ENCODE assay signal across 10 cellular contexts in genomic region chr3:42557849-42558248, GRCh38. TPM values are rescaled to one million over a fixed set of nuclear protein-coding genes. Genes with fewer than 3 reads are reported as not detected.
DNase-seq lines count a peak whose midpoint lies in the region; ATAC-seq and TF ChIP-seq lines count a peak whose summit lies in the region.
"Had no signal": no experiment of that assay in that cellular context is flagged by ENCODE, and none has a peak within 500 bp of the region (broad histone marks: within the 10 kb centered on the region; RNA-seq: fewer than 3 reads in every experiment).

No MANE protein-coding gene starts in this region.

- no peaks in the 10 kb centered on the region for H3K9me2 ChIP-seq in Loucy (replicated peaks; ENCODE audit: low read depth, low read length)

- intact Hi-C loops in activated naive CD4-positive, alpha-beta T cell treated with anti-CD3 and anti-CD28 coated beads for 36 hours (cut with micrococcal nuclease), result no loop called here
- intact Hi-C loops in activated CD4-positive, alpha-beta memory T cell treated with anti-CD3 and anti-CD28 coated beads for 36 hours (cut with micrococcal nuclease), result loop anchor here (2.0 to 5.0 kb wide), 3 partner anchors 43 to 477 kb away; partner anchors contain the start of gene NKTR

- CTCF ChIA-PET in activated naive CD4-positive, alpha-beta T cell treated with anti-CD3 and anti-CD28 coated beads for 36 hours (lab: Charles Lee), result interaction anchor here (0.7 kb wide), 1 partner anchor 92 kb away, joined by 3 read pairs; no protein-coding TSS in a partner anchor
- CTCF ChIA-PET in activated CD4-positive, alpha-beta memory T cell treated with anti-CD3 and anti-CD28 coated beads for 36 hours (lab: Charles Lee), result interaction anchor here (1.3 kb wide), 1 partner anchor 56 kb away, joined by 4 read pairs; the partner anchor contains the start of gene VIPR1

- no peaks in the 10 kb centered on the region for H3K79me2 ChIP-seq in Loucy (ENCODE audit: insufficient read depth, low read length)

- H3K27me3 Mint-ChIP-seq in activated naive CD4-positive, alpha-beta T cell treated with anti-CD3 and anti-CD28 coated beads for 36 hours (ENCODE audit: low read depth), result no peaks in the 10 kb centered on the region
- H3K27me3 Mint-ChIP-seq in activated CD4-positive, alpha-beta memory T cell treated with anti-CD3 and anti-CD28 coated beads for 36 hours, result no peaks in the 10 kb centered on the region
- no peaks in the 10 kb centered on the region for H3K27me3 Mint-ChIP-seq in naive thymus-derived CD8-positive, alpha-beta T cell

- no peak overlapping the region for H3K9ac ChIP-seq in Loucy (ENCODE audit: low read depth, low read length, poor library complexity, severe bottlenecking)

- no peak overlapping the region for H3K4me2 ChIP-seq in Loucy (ENCODE audit: low read depth, low read length, poor library complexity, severe bottlenecking)

- peaks cover 26% of the 10 kb centered on the region for H3K4me1 ChIP-seq in Loucy (ENCODE audit: insufficient read depth, low read length, poor library complexity, severe bottlenecking)

- peaks cover 35% of the 10 kb centered on the region for H3K4me1 Mint-ChIP-seq in activated naive CD4-positive, alpha-beta T cell treated with anti-CD3 and anti-CD28 coated beads for 36 hours (ENCODE audit: low read depth)
- peaks cover 45% of the 10 kb centered on the region for H3K4me1 Mint-ChIP-seq in activated CD4-positive, alpha-beta memory T cell treated with anti-CD3 and anti-CD28 coated beads for 36 hours (ENCODE audit: low read depth)
- H3K4me1 Mint-ChIP-seq in naive thymus-derived CD8-positive, alpha-beta T cell, result peaks cover 11 to 27% (median 27%) of the 10 kb centered on the region in 4 donors

- no peak for ATAC-seq in activated naive CD4-positive, alpha-beta T cell treated with anti-CD3 and anti-CD28 coated beads, Interleukin-2, amount 50 U/mL, for 72 hours
- peak in 1 of 2 donors; percentile 50 for ATAC-seq in naive thymus-derived CD8-positive, alpha-beta T cell
- no peak for ATAC-seq in GM18867 (IDR thresholded peaks at IDR 0.05; ENCODE audit: unreplicated experiment)
- ATAC-seq: stimulated activated effector memory CD8-positive, alpha-beta T cell treated with anti-CD3 and anti-CD28 coated beads, Interleukin-12 subunit alpha, Interleukin-12 subunit beta, amount 100 ng/mL, for 72 hours had no signal

- POLR2A ChIA-PET in activated CD4-positive, alpha-beta memory T cell treated with anti-CD3 and anti-CD28 coated beads for 36 hours (lab: Charles Lee), result interaction anchor here (0.6 kb wide), 1 partner anchor 12 kb away, joined by 5 read pairs; no protein-coding TSS in a partner anchor
- POLR2A ChIA-PET in naive thymus-derived CD8-positive, alpha-beta T cell (lab: Charles Lee), result interaction anchor here (1.0 kb wide), 1 partner anchor 56 kb away, joined by 6 read pairs; the partner anchor contains the start of gene VIPR1

- TF ChIP-seq CTCF in Loucy (conservative IDR thresholded peaks at IDR 0.05; ENCODE audit: low read length), result peak; percentile 80
- no peak for TF ChIP-seq CTCF in GM10266 (IDR thresholded peaks at IDR 0.05; ENCODE audit: control insufficient read depth, insufficient read depth, low read depth, missing control alignments)

- H3K4me3 ChIP-seq in Loucy (ENCODE audit: low read length, poor library complexity, severe bottlenecking), result no peak overlapping the region

- no peaks in the 10 kb centered on the region for H3K9me3 Mint-ChIP-seq in activated naive CD4-positive, alpha-beta T cell treated with anti-CD3 and anti-CD28 coated beads for 36 hours
- H3K9me3 Mint-ChIP-seq in activated naive CD4-positive, alpha-beta T cell treated with anti-CD3 and anti-CD28 coated beads, Interleukin-2, amount 50 U/mL, for 72 hours, result no peaks in the 10 kb centered on the region
- H3K9me3 Mint-ChIP-seq in activated CD4-positive, alpha-beta memory T cell treated with anti-CD3 and anti-CD28 coated beads for 36 hours, result no peaks in the 10 kb centered on the region
- no peaks in the 10 kb centered on the region for H3K9me3 Mint-ChIP-seq in naive thymus-derived CD8-positive, alpha-beta T cell
- H3K9me3 Mint-ChIP-seq: stimulated activated effector memory CD8-positive, alpha-beta T cell treated with anti-CD3 and anti-CD28 coated beads, Interleukin-12 subunit alpha, Interleukin-12 subunit beta, amount 100 ng/mL, for 72 hours had no signal

- no peak overlapping the region for H3K27ac Mint-ChIP-seq in activated naive CD4-positive, alpha-beta T cell treated with anti-CD3 and anti-CD28 coated beads for 36 hours
- no peak overlapping the region for H3K27ac Mint-ChIP-seq in activated naive CD4-positive, alpha-beta T cell treated with anti-CD3 and anti-CD28 coated beads, Interleukin-2, amount 50 U/mL, for 72 hours
- no peak overlapping the region for H3K27ac Mint-ChIP-seq in activated CD4-positive, alpha-beta memory T cell treated with anti-CD3 and anti-CD28 coated beads for 36 hours
- H3K27ac Mint-ChIP-seq in naive thymus-derived CD8-positive, alpha-beta T cell, result peak overlapping the region; percentile 12 to 94 (median 54)

- H3K4me3 Mint-ChIP-seq in activated naive CD4-positive, alpha-beta T cell treated with anti-CD3 and anti-CD28 coated beads for 36 hours, result no peak overlapping the region
- no peak overlapping the region for H3K4me3 Mint-ChIP-seq in activated CD4-positive, alpha-beta memory T cell treated with anti-CD3 and anti-CD28 coated beads for 36 hours
- peak overlapping the region in 1 of 10 donors; percentile 14 for H3K4me3 Mint-ChIP-seq in naive thymus-derived CD8-positive, alpha-beta T cell
- H3K4me3 Mint-ChIP-seq: stimulated activated effector memory CD8-positive, alpha-beta T cell treated with anti-CD3 and anti-CD28 coated beads, Interleukin-12 subunit alpha, Interleukin-12 subunit beta, amount 100 ng/mL, for 72 hours had no signal

- H3K36me3 ChIP-seq in Loucy (ENCODE audit: insufficient read depth, low read length), result peaks cover 51% of the 10 kb centered on the region; the same call in 1 of the 2 replicates

- H3K36me3 Mint-ChIP-seq in activated naive CD4-positive, alpha-beta T cell treated with anti-CD3 and anti-CD28 coated beads for 36 hours (ENCODE audit: low read depth), result peaks cover 33% of the 10 kb centered on the region
- peaks cover 6 to 43% of the 10 kb centered on the region in 2 donors for H3K36me3 Mint-ChIP-seq in activated naive CD4-positive, alpha-beta T cell treated with anti-CD3 and anti-CD28 coated beads, Interleukin-2, amount 50 U/mL, for 72 hours
- peaks cover 47% of the 10 kb centered on the region for H3K36me3 Mint-ChIP-seq in activated CD4-positive, alpha-beta memory T cell treated with anti-CD3 and anti-CD28 coated beads for 36 hours
- H3K36me3 Mint-ChIP-seq in naive thymus-derived CD8-positive, alpha-beta T cell, result peaks cover 5 to 76% (median 32%) of the 10 kb centered on the region in 3 donors

- no peaks in the 10 kb centered on the region for H3F3A ChIP-seq in Loucy (ENCODE audit: low read depth)

- no peak overlapping the region for H2AFZ ChIP-seq in Loucy (ENCODE audit: low read length)

- no peaks in the 10 kb centered on the region for H3K9me3 ChIP-seq in Loucy (ENCODE audit: insufficient read depth, low read depth, low read length)

- no peaks in the 10 kb centered on the region for H4K20me1 ChIP-seq in Loucy (ENCODE audit: insufficient read depth, low read length, poor library complexity, severe bottlenecking)

- no peaks in the 10 kb centered on the region for H3K27me3 ChIP-seq in Loucy (ENCODE audit: insufficient read depth, low read length, poor library complexity, severe bottlenecking)

- peak; percentile 29 for DNase-seq in activated naive CD4-positive, alpha-beta T cell treated with anti-CD3 and anti-CD28 coated beads for 36 hours
- DNase-seq in activated naive CD4-positive, alpha-beta T cell treated with anti-CD3 and anti-CD28 coated beads, Interleukin-2, amount 50 U/mL, for 72 hours (ENCODE audit: low spot score in 2 of 2), result no peak
- DNase-seq in activated CD4-positive, alpha-beta memory T cell treated with anti-CD3 and anti-CD28 coated beads for 36 hours, result peak; percentile 27
- peak in 6 of 10 donors; percentile 9 to 76 (median 45) for DNase-seq in naive thymus-derived CD8-positive, alpha-beta T cell
- no peak for DNase-seq in germinal center (ENCODE audit: low spot score)
- DNase-seq in GM10266 (ENCODE audit: extremely low spot score), result no peak

RNA-seq across cellular contexts. Expression of gene SEC22C, which starts 23.9 kb away (rescaled TPM):
- 10 to 100 TPM; 41.2 to 45.9 TPM for total RNA-seq in activated naive CD4-positive, alpha-beta T cell treated with anti-CD3 and anti-CD28 coated beads for 36 hours
- total RNA-seq in activated naive CD4-positive, alpha-beta T cell treated with anti-CD3 and anti-CD28 coated beads, Interleukin-2, amount 50 U/mL, for 72 hours, result 10 to 100 TPM; 37.6 to 42.3 TPM
- total RNA-seq in activated CD4-positive, alpha-beta memory T cell treated with anti-CD3 and anti-CD28 coated beads for 36 hours, result 10 to 100 TPM; 47.0 to 49.2 TPM
- total RNA-seq in naive thymus-derived CD8-positive, alpha-beta T cell, result 10 to 100 TPM; 40.6 to 47.6 TPM
- polyA plus RNA-seq in naive thymus-derived CD8-positive, alpha-beta T cell, result 10 to 100 TPM; 33.9 to 39.3 (median 38.2) TPM

RNA-seq across cellular contexts. Expression of gene SS18L2, which starts 32.8 kb away (rescaled TPM):
- total RNA-seq in activated naive CD4-positive, alpha-beta T cell treated with anti-CD3 and anti-CD28 coated beads for 36 hours, result 10 to 100 TPM; 38.8 to 39.1 TPM
- 10 to 100 TPM; 47.7 to 58.3 TPM for total RNA-seq in activated naive CD4-positive, alpha-beta T cell treated with anti-CD3 and anti-CD28 coated beads, Interleukin-2, amount 50 U/mL, for 72 hours
- total RNA-seq in activated CD4-positive, alpha-beta memory T cell treated with anti-CD3 and anti-CD28 coated beads for 36 hours, result 10 to 100 TPM; 58.0 to 59.3 TPM
- total RNA-seq in naive thymus-derived CD8-positive, alpha-beta T cell, result 10 to 100 TPM; 39.8 to 43.9 TPM
- 100 to 1,000 TPM; 129 to 136 (median 136) TPM for polyA plus RNA-seq in naive thymus-derived CD8-positive, alpha-beta T cell

RNA-seq across cellular contexts. Expression of gene NKTR, which starts 42.6 kb away (rescaled TPM):
- 10 to 100 TPM; 62.1 to 65.9 TPM for total RNA-seq in activated naive CD4-positive, alpha-beta T cell treated with anti-CD3 and anti-CD28 coated beads for 36 hours
- total RNA-seq in activated naive CD4-positive, alpha-beta T cell treated with anti-CD3 and anti-CD28 coated beads, Interleukin-2, amount 50 U/mL, for 72 hours, result 100 to 1,000 TPM in 1 of 2 donors, 10 to 100 TPM in 1; 97.7 to 157 TPM
- 10 to 100 TPM; 65.9 to 73.9 TPM for total RNA-seq in activated CD4-positive, alpha-beta memory T cell treated with anti-CD3 and anti-CD28 coated beads for 36 hours
- 100 to 1,000 TPM; 244 to 254 TPM for total RNA-seq in naive thymus-derived CD8-positive, alpha-beta T cell
- polyA plus RNA-seq in naive thymus-derived CD8-positive, alpha-beta T cell, result 10 to 100 TPM in 2 of 3 donors, 1 to 10 TPM in 1; 9.5 to 14.3 (median 10.8) TPM

RNA-seq across cellular contexts. Expression of gene VIPR1, which starts 55.4 kb away (rescaled TPM):
- total RNA-seq in activated naive CD4-positive, alpha-beta T cell treated with anti-CD3 and anti-CD28 coated beads for 36 hours, result 1 to 10 TPM; 6.3 to 8.4 TPM
- 1 to 10 TPM; 5.2 to 7.0 TPM for total RNA-seq in activated naive CD4-positive, alpha-beta T cell treated with anti-CD3 and anti-CD28 coated beads, Interleukin-2, amount 50 U/mL, for 72 hours
- 1 to 10 TPM; 5.9 to 6.5 TPM for total RNA-seq in activated CD4-positive, alpha-beta memory T cell treated with anti-CD3 and anti-CD28 coated beads for 36 hours
- 100 to 1,000 TPM; 122 TPM for total RNA-seq in naive thymus-derived CD8-positive, alpha-beta T cell
- polyA plus RNA-seq in naive thymus-derived CD8-positive, alpha-beta T cell, result 10 to 100 TPM; 16.2 to 40.3 (median 28.8) TPM
- total RNA-seq: dermis microvascular lymphatic vessel endothelial cell had no signal

Comparison
In these comparisons a context has a peak if more than half of its experiments do, and no peak if none do; other contexts are left out.
1. DNase-seq: peak in activated naive CD4-positive, alpha-beta T cell treated with anti-CD3 and anti-CD28 coated beads for 36 hours (single experiment), activated CD4-positive, alpha-beta memory T cell treated with anti-CD3 and anti-CD28 coated beads for 36 hours (single experiment) and naive thymus-derived CD8-positive, alpha-beta T cell (6 of 10); none in activated naive CD4-positive, alpha-beta T cell treated with anti-CD3 and anti-CD28 coated beads, Interleukin-2, amount 50 U/mL, for 72 hours (0 of 2), germinal center (single experiment) and GM10266 (single experiment).
2. H3K27ac Mint-ChIP-seq: peak in naive thymus-derived CD8-positive, alpha-beta T cell (10 of 10); none in activated naive CD4-positive, alpha-beta T cell treated with anti-CD3 and anti-CD28 coated beads for 36 hours (single experiment), activated naive CD4-positive, alpha-beta T cell treated with anti-CD3 and anti-CD28 coated beads, Interleukin-2, amount 50 U/mL, for 72 hours (0 of 2) and activated CD4-positive, alpha-beta memory T cell treated with anti-CD3 and anti-CD28 coated beads for 36 hours (single experiment).